12 cellular contexts compared by ENCODE assay signal in genomic region chr5:134069553-134069952, GRCh38.
"Had no signal": no experiment of that assay in that cellular context is flagged by ENCODE, and none has a peak within 500 bp of the region (broad histone marks: within the 10 kb centered on the region; RNA-seq: fewer than 3 reads in every experiment).

No MANE protein-coding gene starts in this region.

- DNase-seq: activated B cell treated with CpG ODN at 0.5 μM for 24 hours, hippocampal formation, left ventricle myocardium superior, mesenchymal stem cell, psoas muscle, spleen, T-helper 1 cell had no signal

- H3K27me3 ChIP-seq: ascending aorta, testis had no signal

- H3K9me3 Mint-ChIP-seq: activated B cell treated with CpG ODN at 0.5 μM for 24 hours had no signal

- H3K27ac Mint-ChIP-seq: activated B cell treated with CpG ODN at 0.5 μM for 24 hours had no signal

- ATAC-seq: esophagus mucosa, left ventricle myocardium superior, psoas muscle, sciatic nerve had no signal

- H3K36me3 ChIP-seq: ascending aorta, spleen had no signal

- H3K27ac ChIP-seq: ascending aorta, psoas muscle, SK-N-MC, spleen, testis had no signal

- H3K4me3 ChIP-seq: ascending aorta, psoas muscle, SK-N-MC, spleen, testis had no signal

- H3K9me3 ChIP-seq: ascending aorta, psoas muscle, spleen, testis had no signal

- H3K4me3 Mint-ChIP-seq: activated B cell treated with CpG ODN at 0.5 μM for 24 hours had no signal
